In the genomic region with DNA sequence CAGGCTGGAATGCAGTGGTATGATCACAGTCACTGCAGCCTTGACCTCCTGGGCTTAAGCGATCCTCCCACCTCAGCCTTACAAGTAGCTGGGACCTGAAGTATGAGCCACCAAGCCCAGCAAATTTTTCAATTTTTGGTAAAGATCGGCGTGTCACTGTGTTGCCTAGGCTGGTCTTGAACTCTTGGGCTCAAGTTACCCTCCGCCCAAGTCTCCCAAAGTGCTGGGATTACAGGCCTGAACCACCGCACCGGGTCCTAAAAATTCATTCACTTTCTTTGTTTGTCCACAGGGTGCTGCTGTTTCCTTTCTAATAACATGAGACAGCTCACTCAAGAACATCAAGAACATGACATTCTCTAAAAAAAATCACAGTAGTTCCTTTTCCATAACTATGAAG, we compare ENCODE assay signal across 8 cellular contexts.
A peak's percentile ranks its signal among the peaks of the same experiment; 100 is the strongest.
DNase-seq lines count a peak whose midpoint lies in the region; ATAC-seq, FAIRE-seq and TF ChIP-seq lines count a peak whose summit lies in the region.
"Not testable (repeated sequence)": the region's sequence is repeated elsewhere in the genome, so short reads cannot be mapped to it uniquely, and the experiment has no call there.

No MANE protein-coding gene starts in this region.

- not testable (repeated sequence) for TF ChIP-seq POLR2A in A549 (IDR thresholded peaks at IDR 0.05; ENCODE audit: low read length); NB4 (IDR thresholded peaks at IDR 0.05; ENCODE audit: extremely low read depth, insufficient read length); sigmoid colon (IDR thresholded peaks at IDR 0.05)

- intact Hi-C loops in activated CD8-positive, alpha-beta T cell treated with anti-CD3 and anti-CD28 coated beads for 36 hours (cut with micrococcal nuclease); sigmoid colon (cut with DNase I): not testable (repeated sequence)

- ATAC-seq in A549; activated CD8-positive, alpha-beta T cell treated with anti-CD3 and anti-CD28 coated beads for 36 hours: not testable (repeated sequence)

- not testable (repeated sequence) for H3K27ac ChIP-seq in A549, sigmoid colon

- peaks cover 49% of the 10 kb centered on the region for H3K9me3 Mint-ChIP-seq in activated CD8-positive, alpha-beta T cell treated with anti-CD3 and anti-CD28 coated beads for 36 hours

- H3K4me1 Mint-ChIP-seq in activated CD8-positive, alpha-beta T cell treated with anti-CD3 and anti-CD28 coated beads for 36 hours (ENCODE audit: low read depth) = not testable (repeated sequence)

- peak in 1 of 2 experiments; percentile 9 for DNase-seq in A549 (ENCODE audit: low read depth in 1 of 2, low spot score in 1 of 2)
- DNase-seq in GM06990 (ENCODE audit: extremely low read depth, insufficient read length) = not testable (repeated sequence)
- peak; percentile 57 for DNase-seq in Jurkat, Clone E6-1 (ENCODE audit: low read depth, low spot score)
- peak; percentile 57 for DNase-seq in NB4 (ENCODE audit: low read depth)
- peak; percentile 69 for DNase-seq in RPMI8226
- DNase-seq in activated CD8-positive, alpha-beta T cell treated with anti-CD3 and anti-CD28 coated beads for 36 hours = peak; percentile 4
- DNase-seq in epithelial cell of esophagus (ENCODE audit: low read depth) = peak; percentile 18
- peak; percentile 70 for DNase-seq in sigmoid colon

- WGBS in A549 (ENCODE audit: missing lambda C conversion rate) = 11% methylated on average over 6 of the region's 6 CpGs
- WGBS in sigmoid colon, 2 donors = 69 to 76% methylated on average over 6 of the region's 6 CpGs

- CTCF ChIA-PET in A549 (lab: Yijun Ruan, JAX); activated CD8-positive, alpha-beta T cell treated with anti-CD3 and anti-CD28 coated beads for 36 hours (lab: Charles Lee): not testable (repeated sequence)

- not testable (repeated sequence) for TF ChIP-seq EP300 in A549 (IDR thresholded peaks at IDR 0.05); sigmoid colon (IDR thresholded peaks at IDR 0.05)

- not testable (repeated sequence) for H3K4me1 ChIP-seq in A549, sigmoid colon

- peak in 1 of 2 experiments; percentile 28; a peak in 2 of 5 replicates for TF ChIP-seq RAD21 in A549 (conservative IDR thresholded peaks at IDR 0.05 in 1 of 2, IDR thresholded peaks at IDR 0.05 in 1 of 2)

- not testable (repeated sequence) for H3K36me3 Mint-ChIP-seq in activated CD8-positive, alpha-beta T cell treated with anti-CD3 and anti-CD28 coated beads for 36 hours (ENCODE audit: low read depth)

- H3K27me3 ChIP-seq in GM06990 (replicated peaks; ENCODE audit: control insufficient read depth, insufficient read depth, low read length); sigmoid colon: not testable (repeated sequence)

- POLR2A ChIA-PET in A549 (lab: Yijun Ruan, JAX); activated CD8-positive, alpha-beta T cell treated with anti-CD3 and anti-CD28 coated beads for 36 hours (lab: Charles Lee): not testable (repeated sequence)

- not testable (repeated sequence) for FAIRE-seq in A549 (lab: Jason Lieb, UNC)

- TF ChIP-seq CTCF in A549 (IDR thresholded peaks at IDR 0.05) (0 out of 3 replicates have a peak, but pooled peaks have one; percentile 5), GM06990 (IDR thresholded peaks at IDR 0.05; ENCODE audit: insufficient read depth, low read length, poor library complexity, severe bottlenecking) (peak; percentile 10), NB4 (IDR thresholded peaks at IDR 0.05; ENCODE audit: low read depth, low read length) (peak; percentile 67)
- not testable (repeated sequence) for TF ChIP-seq CTCF in activated CD8-positive, alpha-beta T cell treated with anti-CD3 and anti-CD28 coated beads for 36 hours (IDR thresholded peaks at IDR 0.05); epithelial cell of esophagus (IDR thresholded peaks at IDR 0.05; ENCODE audit: insufficient read depth, low read depth, low read length, missing control alignments); sigmoid colon (IDR thresholded peaks at IDR 0.05)

- not testable (repeated sequence) for H3K4me3 Mint-ChIP-seq in activated CD8-positive, alpha-beta T cell treated with anti-CD3 and anti-CD28 coated beads for 36 hours

- H3K9me3 ChIP-seq in A549 = not testable (repeated sequence)
- H3K9me3 ChIP-seq in sigmoid colon = peaks cover 0 to 20% (median 0%) of the 10 kb centered on the region in 4 donors

- H3K4me3 ChIP-seq in A549; GM06990 (replicated peaks; ENCODE audit: low read depth, low read length); Jurkat, Clone E6-1 (ENCODE audit: low read length); NB4 (ENCODE audit: low read depth, low read length); epithelial cell of esophagus (ENCODE audit: low read length); sigmoid colon: not testable (repeated sequence)

- H3K27ac Mint-ChIP-seq in activated CD8-positive, alpha-beta T cell treated with anti-CD3 and anti-CD28 coated beads for 36 hours = not testable (repeated sequence)

- not testable (repeated sequence) for H3K4me2 ChIP-seq in A549

- H3K27me3 Mint-ChIP-seq in activated CD8-positive, alpha-beta T cell treated with anti-CD3 and anti-CD28 coated beads for 36 hours = not testable (repeated sequence)

- H3K36me3 ChIP-seq in GM06990 (ENCODE audit: control insufficient read depth, insufficient read depth, low read length); sigmoid colon: not testable (repeated sequence)
